7 cellular contexts compared by ENCODE assay signal in the genomic region with DNA sequence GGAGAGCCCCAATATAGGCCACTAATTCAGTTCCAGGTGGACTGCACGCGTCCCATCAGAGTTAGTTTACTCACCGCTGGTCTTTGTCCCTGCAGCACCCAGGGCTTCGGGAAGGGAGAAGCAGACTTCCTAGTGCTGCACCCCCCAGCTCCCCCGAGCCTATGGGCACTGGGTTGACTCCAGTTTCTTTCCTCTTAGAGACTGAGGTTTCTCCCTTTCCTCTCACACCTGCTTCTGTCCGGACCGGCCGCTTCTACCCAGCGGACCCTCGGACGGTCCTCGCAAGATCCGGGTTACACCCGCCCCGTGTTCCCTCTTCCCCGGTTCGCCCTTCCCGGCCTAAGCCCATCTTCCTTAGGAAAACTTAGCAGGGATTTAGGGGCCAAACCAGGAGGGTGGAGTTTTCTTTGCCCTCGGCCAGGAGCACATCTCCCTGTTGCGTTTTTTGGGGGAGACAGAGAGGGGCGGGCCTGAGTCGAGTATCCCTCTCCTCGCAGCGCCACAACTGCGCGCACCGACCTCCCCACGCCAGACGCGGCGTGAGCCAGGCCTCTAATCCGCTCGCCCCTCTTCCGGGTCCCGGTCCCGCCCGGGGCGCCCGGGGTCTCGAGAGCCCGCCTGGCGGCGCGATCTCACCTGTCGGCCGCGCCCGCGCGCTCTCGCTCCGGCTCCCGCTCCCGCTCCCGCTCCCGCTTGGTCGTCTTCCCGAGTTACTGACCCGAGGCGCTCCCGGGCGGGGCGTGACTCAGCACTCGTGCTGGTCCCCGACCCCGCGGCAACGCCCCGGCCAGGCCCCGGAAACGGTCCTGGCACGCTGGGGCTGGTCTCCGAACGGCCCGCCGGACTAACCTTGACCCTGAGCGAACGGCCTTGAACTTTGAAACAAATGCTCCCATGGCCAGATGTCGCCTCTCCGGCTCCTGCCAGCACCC. TPM values are rescaled to one million over a fixed set of nuclear protein-coding genes. Genes with fewer than 3 reads are reported as not detected.
DNase-seq lines count a peak whose midpoint lies in the region; ATAC-seq and TF ChIP-seq lines count a peak whose summit lies in the region.

A gene (minus strand): TSS at position 728 of the 932 bp plus-strand sequence. CDS start 8,741 bp downstream, outside the sequence.

- intact Hi-C loops in dorsolateral prefrontal cortex (cut with DNase I) = no loop called here
- intact Hi-C loops in right lobe of liver (cut with DNase I) = no loop called here

- TF ChIP-seq CTCF in GM12865 (IDR thresholded peaks at IDR 0.05; ENCODE audit: insufficient read depth, low read depth, low read length, missing control alignments) (no peak), WI38 (IDR thresholded peaks at IDR 0.05; ENCODE audit: low read depth, low read length) (no peak), dorsolateral prefrontal cortex (IDR thresholded peaks at IDR 0.05 in 54 of 56, conservative IDR thresholded peaks at IDR 0.05 in 2 of 56; ENCODE audit: low read depth in 1 of 56, partially characterized antibody in 56 of 56) (peak in 2 of 56 donors; percentile 10 to 16), right lobe of liver (IDR thresholded peaks at IDR 0.05) (peak in 1 of 4 donors; percentile 10)

- H3K4me3 ChIP-seq in GM12865 (ENCODE audit: low read depth, low read length) = peak within 1 kb of the TSS; percentile 70
- peak within 1 kb of the TSS; percentile 83 for H3K4me3 ChIP-seq in WI38 (ENCODE audit: low read depth, low read length)
- H3K4me3 ChIP-seq in dorsolateral prefrontal cortex = peak within 1 kb of the TSS; percentile 33 to 76 (median 63)
- H3K4me3 ChIP-seq in right lobe of liver = peak within 1 kb of the TSS; percentile 62 to 86 (median 64)

- H3K27me3 ChIP-seq in dorsolateral prefrontal cortex (no peaks in the 10 kb centered on the region), right lobe of liver (no peaks in the 10 kb centered on the region)

- peaks cover 0 to 8% (median 0%) of the 10 kb centered on the region in 4 donors for H3K36me3 ChIP-seq in right lobe of liver

- peak; percentile 81 for DNase-seq in GM12865 (ENCODE audit: low read depth)
- peak; percentile 50 for DNase-seq in HT1080 (ENCODE audit: low read depth)
- DNase-seq in dorsolateral prefrontal cortex = peak in 4 of 10 donors; percentile 20 to 57 (median 41)
- DNase-seq in right lobe of liver = peak; percentile 90 to 95 (median 93)
- peak; percentile 6 to 17 for DNase-seq in stimulated activated CD8-positive, alpha-beta memory T cell treated with anti-CD3 and anti-CD28 coated beads, Interleukin-7, amount 100 ng/mL, for 48 hours (ENCODE audit: extremely low read depth in 1 of 2, low read depth in 1 of 2)

- peak; percentile 73 for TF ChIP-seq POLR2A in right lobe of liver (IDR thresholded peaks at IDR 0.05)

- 6% methylated on average over 26 of the region's 80 CpGs for WGBS in right lobe of liver (ENCODE audit: insufficient coverage, low coverage, low lambda C conversion rate, missing lambda C conversion rate)

- no peaks in the 10 kb centered on the region for H3K9me3 ChIP-seq in right lobe of liver

- peak; percentile 70 for ATAC-seq in GM21515 (IDR thresholded peaks at IDR 0.05; ENCODE audit: unreplicated experiment)
- peak; percentile 87 to 92 (median 91) for ATAC-seq in right lobe of liver

- H3K4me1 ChIP-seq in right lobe of liver = peaks cover 0 to 28% (median 0%) of the 10 kb centered on the region in 4 donors

- peak within 1 kb of the TSS in 27 of 59 donors; percentile 3 to 73 (median 41) for H3K27ac ChIP-seq in dorsolateral prefrontal cortex
- H3K27ac ChIP-seq in right lobe of liver = peak within 1 kb of the TSS; percentile 58 to 84 (median 59)

RNA-seq across cellular contexts. Expression of the gene that starts here (rescaled TPM):
- total RNA-seq in HT1080 (2014; rRNA removed; shearing (Covaris generic)) = 4.4 and 10.0 TPM in 2 replicates
- polyA plus RNA-seq in HT1080 (2015; cell fraction: cytosol; rRNA removed) = 9.1 and 10.7 TPM in 2 replicates
- polyA plus RNA-seq in HT1080 (2015; cell fraction: nucleus; rRNA removed) = 8.5 and 9.0 TPM in 2 replicates
- 10 to 100 TPM in 50 of 120 experiments, 1 to 10 TPM in 70; 4.5 to 17.0 (median 9.4) TPM for total RNA-seq in dorsolateral prefrontal cortex
- 10 to 100 TPM; 11.4 to 23.3 (median 18.2) TPM for total RNA-seq in right lobe of liver
